In genomic region chr2:27086722-27087446, GRCh38 we compare ENCODE assay signal across 8 cellular contexts. TPM values are rescaled to one million over a fixed set of nuclear protein-coding genes. Genes with fewer than 3 reads are reported as not detected.
DNase-seq lines count a peak whose midpoint lies in the region; ATAC-seq and TF ChIP-seq lines count a peak whose summit lies in the region.

Gene KHK, plus strand, starts transcription at chr2:27086772. Its CDS starts 488 bp downstream, at chr2:27087260.

- peak within 1 kb of the TSS; percentile 58 for H3K4me3 ChIP-seq in AG10803 (ENCODE audit: low read length)
- H3K4me3 ChIP-seq in SK-N-MC: peak within 1 kb of the TSS; percentile 82

- H3K27ac Mint-ChIP-seq in endothelial cell (ENCODE audit: unreplicated experiment): no peak within 1 kb of the TSS
- H3K27ac Mint-ChIP-seq in natural killer cell treated with Interleukin-12 subunit alpha and Interleukin-12 subunit beta and Interleukin-15 and Interleukin-18, amount 100 ng/mL, for 72 hours: peak within 1 kb of the TSS; percentile 82 to 85

- peaks cover 4% of the 10 kb centered on the region for H3K4me1 Mint-ChIP-seq in endothelial cell (ENCODE audit: unreplicated experiment)
- peaks cover 7 to 23% of the 10 kb centered on the region in 2 donors for H3K4me1 Mint-ChIP-seq in natural killer cell treated with Interleukin-12 subunit alpha and Interleukin-12 subunit beta and Interleukin-15 and Interleukin-18, amount 100 ng/mL, for 72 hours (ENCODE audit: low read depth in 2 of 2)

- H3K36me3 ChIP-seq in SK-N-MC (ENCODE audit: insufficient read depth, low read length): peaks cover 11% of the 10 kb centered on the region; the same call in 1 of the 2 replicates

- no peaks in the 10 kb centered on the region for H3K36me3 Mint-ChIP-seq in endothelial cell (ENCODE audit: low read depth, unreplicated experiment)
- H3K36me3 Mint-ChIP-seq in natural killer cell treated with Interleukin-12 subunit alpha and Interleukin-12 subunit beta and Interleukin-15 and Interleukin-18, amount 100 ng/mL, for 72 hours: no peaks in the 10 kb centered on the region

- ATAC-seq in GM18498 (IDR thresholded peaks at IDR 0.05; ENCODE audit: unreplicated experiment) (peak; percentile 1), HG03460 (IDR thresholded peaks at IDR 0.05; ENCODE audit: unreplicated experiment) (peak; percentile 20), HG03342 (IDR thresholded peaks at IDR 0.05; ENCODE audit: unreplicated experiment) (no peak)
- ATAC-seq in natural killer cell treated with Interleukin-12 subunit alpha and Interleukin-12 subunit beta and Interleukin-15 and Interleukin-18, amount 100 ng/mL, for 72 hours: peak in 1 of 2 donors; percentile 0

- DNase-seq in AG10803 (ENCODE audit: low read depth) (no peak), SK-N-MC (ENCODE audit: low read depth, low spot score) (no peak), endothelial cell (ENCODE audit: low spot score) (peak; percentile 44), islet precursor cell (no peak)
- no peak for DNase-seq in natural killer cell treated with Interleukin-12 subunit alpha and Interleukin-12 subunit beta and Interleukin-15 and Interleukin-18, amount 100 ng/mL, for 72 hours (ENCODE audit: low spot score)

- no peaks in the 10 kb centered on the region for H3K9me3 ChIP-seq in SK-N-MC (ENCODE audit: low read depth, low read length)

- H3K4me3 Mint-ChIP-seq in endothelial cell (ENCODE audit: unreplicated experiment): peak within 1 kb of the TSS; percentile 65
- peak within 1 kb of the TSS; percentile 81 for H3K4me3 Mint-ChIP-seq in natural killer cell treated with Interleukin-12 subunit alpha and Interleukin-12 subunit beta and Interleukin-15 and Interleukin-18, amount 100 ng/mL, for 72 hours

- peaks cover 9% of the 10 kb centered on the region for H3K27me3 Mint-ChIP-seq in endothelial cell (ENCODE audit: unreplicated experiment)
- no peaks in the 10 kb centered on the region for H3K27me3 Mint-ChIP-seq in natural killer cell treated with Interleukin-12 subunit alpha and Interleukin-12 subunit beta and Interleukin-15 and Interleukin-18, amount 100 ng/mL, for 72 hours

- peak within 1 kb of the TSS; percentile 91 for H3K9ac ChIP-seq in SK-N-MC (ENCODE audit: insufficient read length)

- TF ChIP-seq CTCF in AG10803 (conservative IDR thresholded peaks at IDR 0.05; ENCODE audit: low read length) (no peak), endothelial cell (IDR thresholded peaks at IDR 0.05; ENCODE audit: unreplicated experiment) (peak; percentile 64)

- H3K27ac ChIP-seq in SK-N-MC: peak within 1 kb of the TSS; percentile 73; the same call in 1 of the 2 replicates

- no peaks in the 10 kb centered on the region for H3K9me3 Mint-ChIP-seq in endothelial cell (ENCODE audit: unreplicated experiment)
- no peaks in the 10 kb centered on the region for H3K9me3 Mint-ChIP-seq in natural killer cell treated with Interleukin-12 subunit alpha and Interleukin-12 subunit beta and Interleukin-15 and Interleukin-18, amount 100 ng/mL, for 72 hours

RNA-seq across cellular contexts. Expression of gene KHK, which starts in this region (rescaled TPM):
- total RNA-seq in endothelial cell (ENCODE audit: unreplicated experiment): 1.4 TPM
- total RNA-seq in natural killer cell treated with Interleukin-12 subunit alpha and Interleukin-12 subunit beta and Interleukin-15 and Interleukin-18, amount 100 ng/mL, for 72 hours: 1 to 10 TPM; 2.5 to 5.1 TPM
